Comparison of ENCODE assay signal across 1 cellular context in the genomic region with DNA sequence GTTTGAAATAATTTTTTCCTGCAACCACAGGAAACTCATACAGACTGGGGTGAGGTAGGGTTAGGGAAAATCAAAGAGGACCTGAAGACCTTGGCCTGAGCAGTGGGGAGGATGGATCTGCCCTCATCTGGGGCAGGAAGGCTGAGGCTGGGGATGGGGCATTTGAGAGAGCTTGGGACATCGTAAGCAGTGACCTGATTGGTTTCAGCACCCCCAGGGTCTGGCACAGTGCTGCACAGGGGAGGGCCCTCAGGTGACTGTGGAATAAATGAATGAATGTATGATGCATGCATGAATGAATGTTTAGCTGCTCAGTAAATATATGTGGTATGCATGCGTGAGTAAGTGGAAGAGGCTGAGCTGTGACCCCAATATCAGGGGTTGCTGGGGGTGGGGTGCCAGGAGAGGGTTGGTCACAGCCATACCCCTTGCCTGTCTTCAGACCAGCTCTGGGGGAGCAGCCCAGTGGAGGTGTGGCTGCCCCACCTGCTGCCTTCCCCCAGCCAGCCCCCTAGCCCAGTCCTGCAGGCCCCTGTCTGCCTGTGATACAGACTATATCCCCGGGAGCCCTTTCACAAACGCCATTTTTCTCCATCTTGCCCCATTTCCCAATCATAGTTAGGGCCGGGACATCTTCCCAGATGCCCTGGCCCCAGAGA.
TF ChIP-seq lines count a peak whose summit lies in the region.

No MANE protein-coding gene starts in this region.

TF ChIP-seq in HepG2, 621 proteins besides CTCF, POLR2A, EP300 and RAD21:
- TF ChIP-seq ZMYM3 (CRISPR knock-in tag; IDR thresholded peaks at IDR 0.05), result no peak
- TF ChIP-seq, protein P1, sequence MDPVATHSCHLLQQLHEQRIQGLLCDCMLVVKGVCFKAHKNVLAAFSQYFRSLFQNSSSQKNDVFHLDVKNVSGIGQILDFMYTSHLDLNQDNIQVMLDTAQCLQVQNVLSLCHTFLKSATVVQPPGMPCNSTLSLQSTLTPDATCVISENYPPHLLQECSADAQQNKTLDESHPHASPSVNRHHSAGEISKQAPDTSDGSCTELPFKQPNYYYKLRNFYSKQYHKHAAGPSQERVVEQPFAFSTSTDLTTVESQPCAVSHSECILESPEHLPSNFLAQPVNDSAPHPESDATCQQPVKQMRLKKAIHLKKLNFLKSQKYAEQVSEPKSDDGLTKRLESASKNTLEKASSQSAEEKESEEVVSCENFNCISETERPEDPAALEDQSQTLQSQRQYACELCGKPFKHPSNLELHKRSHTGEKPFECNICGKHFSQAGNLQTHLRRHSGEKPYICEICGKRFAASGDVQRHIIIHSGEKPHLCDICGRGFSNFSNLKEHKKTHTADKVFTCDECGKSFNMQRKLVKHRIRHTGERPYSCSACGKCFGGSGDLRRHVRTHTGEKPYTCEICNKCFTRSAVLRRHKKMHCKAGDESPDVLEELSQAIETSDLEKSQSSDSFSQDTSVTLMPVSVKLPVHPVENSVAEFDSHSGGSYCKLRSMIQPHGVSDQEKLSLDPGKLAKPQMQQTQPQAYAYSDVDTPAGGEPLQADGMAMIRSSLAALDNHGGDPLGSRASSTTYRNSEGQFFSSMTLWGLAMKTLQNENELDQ (CRISPR knock-in tag; IDR thresholded peaks at IDR 0.05; ENCODE audit: borderline replicate concordance), result no peak
- no peak for TF ChIP-seq SOX5 (CRISPR knock-in tag; IDR thresholded peaks at IDR 0.05; ENCODE audit: borderline replicate concordance)
- no peak for TF ChIP-seq DPF2 (CRISPR knock-in tag; IDR thresholded peaks at IDR 0.05; ENCODE audit: borderline replicate concordance, low read depth)
- TF ChIP-seq, protein P2, sequence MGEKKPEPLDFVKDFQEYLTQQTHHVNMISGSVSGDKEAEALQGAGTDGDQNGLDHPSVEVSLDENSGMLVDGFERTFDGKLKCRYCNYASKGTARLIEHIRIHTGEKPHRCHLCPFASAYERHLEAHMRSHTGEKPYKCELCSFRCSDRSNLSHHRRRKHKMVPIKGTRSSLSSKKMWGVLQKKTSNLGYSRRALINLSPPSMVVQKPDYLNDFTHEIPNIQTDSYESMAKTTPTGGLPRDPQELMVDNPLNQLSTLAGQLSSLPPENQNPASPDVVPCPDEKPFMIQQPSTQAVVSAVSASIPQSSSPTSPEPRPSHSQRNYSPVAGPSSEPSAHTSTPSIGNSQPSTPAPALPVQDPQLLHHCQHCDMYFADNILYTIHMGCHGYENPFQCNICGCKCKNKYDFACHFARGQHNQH (CRISPR knock-in tag; IDR thresholded peaks at IDR 0.05), result no peak
- TF ChIP-seq, protein P3, sequence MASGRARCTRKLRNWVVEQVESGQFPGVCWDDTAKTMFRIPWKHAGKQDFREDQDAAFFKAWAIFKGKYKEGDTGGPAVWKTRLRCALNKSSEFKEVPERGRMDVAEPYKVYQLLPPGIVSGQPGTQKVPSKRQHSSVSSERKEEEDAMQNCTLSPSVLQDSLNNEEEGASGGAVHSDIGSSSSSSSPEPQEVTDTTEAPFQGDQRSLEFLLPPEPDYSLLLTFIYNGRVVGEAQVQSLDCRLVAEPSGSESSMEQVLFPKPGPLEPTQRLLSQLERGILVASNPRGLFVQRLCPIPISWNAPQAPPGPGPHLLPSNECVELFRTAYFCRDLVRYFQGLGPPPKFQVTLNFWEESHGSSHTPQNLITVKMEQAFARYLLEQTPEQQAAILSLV (CRISPR knock-in tag; IDR thresholded peaks at IDR 0.05; ENCODE audit: borderline replicate concordance), result no peak
- TF ChIP-seq, protein P4, sequence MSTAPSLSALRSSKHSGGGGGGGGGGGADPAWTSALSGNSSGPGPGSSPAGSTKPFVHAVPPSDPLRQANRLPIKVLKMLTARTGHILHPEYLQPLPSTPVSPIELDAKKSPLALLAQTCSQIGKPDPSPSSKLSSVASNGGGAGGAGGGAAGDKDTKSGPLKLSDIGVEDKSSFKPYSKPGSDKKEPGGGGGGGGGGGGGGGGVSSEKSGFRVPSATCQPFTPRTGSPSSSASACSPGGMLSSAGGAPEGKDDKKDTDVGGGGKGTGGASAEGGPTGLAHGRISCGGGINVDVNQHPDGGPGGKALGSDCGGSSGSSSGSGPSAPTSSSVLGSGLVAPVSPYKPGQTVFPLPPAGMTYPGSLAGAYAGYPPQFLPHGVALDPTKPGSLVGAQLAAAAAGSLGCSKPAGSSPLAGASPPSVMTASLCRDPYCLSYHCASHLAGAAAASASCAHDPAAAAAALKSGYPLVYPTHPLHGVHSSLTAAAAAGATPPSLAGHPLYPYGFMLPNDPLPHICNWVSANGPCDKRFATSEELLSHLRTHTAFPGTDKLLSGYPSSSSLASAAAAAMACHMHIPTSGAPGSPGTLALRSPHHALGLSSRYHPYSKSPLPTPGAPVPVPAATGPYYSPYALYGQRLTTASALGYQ (CRISPR knock-in tag; IDR thresholded peaks at IDR 0.05), result no peak
- TF ChIP-seq, protein P5, sequence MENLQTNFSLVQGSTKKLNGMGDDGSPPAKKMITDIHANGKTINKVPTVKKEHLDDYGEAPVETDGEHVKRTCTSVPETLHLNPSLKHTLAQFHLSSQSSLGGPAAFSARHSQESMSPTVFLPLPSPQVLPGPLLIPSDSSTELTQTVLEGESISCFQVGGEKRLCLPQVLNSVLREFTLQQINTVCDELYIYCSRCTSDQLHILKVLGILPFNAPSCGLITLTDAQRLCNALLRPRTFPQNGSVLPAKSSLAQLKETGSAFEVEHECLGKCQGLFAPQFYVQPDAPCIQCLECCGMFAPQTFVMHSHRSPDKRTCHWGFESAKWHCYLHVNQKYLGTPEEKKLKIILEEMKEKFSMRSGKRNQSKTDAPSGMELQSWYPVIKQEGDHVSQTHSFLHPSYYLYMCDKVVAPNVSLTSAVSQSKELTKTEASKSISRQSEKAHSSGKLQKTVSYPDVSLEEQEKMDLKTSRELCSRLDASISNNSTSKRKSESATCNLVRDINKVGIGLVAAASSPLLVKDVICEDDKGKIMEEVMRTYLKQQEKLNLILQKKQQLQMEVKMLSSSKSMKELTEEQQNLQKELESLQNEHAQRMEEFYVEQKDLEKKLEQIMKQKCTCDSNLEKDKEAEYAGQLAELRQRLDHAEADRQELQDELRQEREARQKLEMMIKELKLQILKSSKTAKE (CRISPR knock-in tag; IDR thresholded peaks at IDR 0.05; ENCODE audit: borderline replicate concordance), result no peak
- TF ChIP-seq, protein P6, sequence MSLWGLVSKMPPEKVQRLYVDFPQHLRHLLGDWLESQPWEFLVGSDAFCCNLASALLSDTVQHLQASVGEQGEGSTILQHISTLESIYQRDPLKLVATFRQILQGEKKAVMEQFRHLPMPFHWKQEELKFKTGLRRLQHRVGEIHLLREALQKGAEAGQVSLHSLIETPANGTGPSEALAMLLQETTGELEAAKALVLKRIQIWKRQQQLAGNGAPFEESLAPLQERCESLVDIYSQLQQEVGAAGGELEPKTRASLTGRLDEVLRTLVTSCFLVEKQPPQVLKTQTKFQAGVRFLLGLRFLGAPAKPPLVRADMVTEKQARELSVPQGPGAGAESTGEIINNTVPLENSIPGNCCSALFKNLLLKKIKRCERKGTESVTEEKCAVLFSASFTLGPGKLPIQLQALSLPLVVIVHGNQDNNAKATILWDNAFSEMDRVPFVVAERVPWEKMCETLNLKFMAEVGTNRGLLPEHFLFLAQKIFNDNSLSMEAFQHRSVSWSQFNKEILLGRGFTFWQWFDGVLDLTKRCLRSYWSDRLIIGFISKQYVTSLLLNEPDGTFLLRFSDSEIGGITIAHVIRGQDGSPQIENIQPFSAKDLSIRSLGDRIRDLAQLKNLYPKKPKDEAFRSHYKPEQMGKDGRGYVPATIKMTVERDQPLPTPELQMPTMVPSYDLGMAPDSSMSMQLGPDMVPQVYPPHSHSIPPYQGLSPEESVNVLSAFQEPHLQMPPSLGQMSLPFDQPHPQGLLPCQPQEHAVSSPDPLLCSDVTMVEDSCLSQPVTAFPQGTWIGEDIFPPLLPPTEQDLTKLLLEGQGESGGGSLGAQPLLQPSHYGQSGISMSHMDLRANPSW (CRISPR knock-in tag; IDR thresholded peaks at IDR 0.05; ENCODE audit: borderline replicate concordance), result no peak
- no peak for TF ChIP-seq HOXA5 (CRISPR knock-in tag; IDR thresholded peaks at IDR 0.05)
- TF ChIP-seq, protein P7, sequence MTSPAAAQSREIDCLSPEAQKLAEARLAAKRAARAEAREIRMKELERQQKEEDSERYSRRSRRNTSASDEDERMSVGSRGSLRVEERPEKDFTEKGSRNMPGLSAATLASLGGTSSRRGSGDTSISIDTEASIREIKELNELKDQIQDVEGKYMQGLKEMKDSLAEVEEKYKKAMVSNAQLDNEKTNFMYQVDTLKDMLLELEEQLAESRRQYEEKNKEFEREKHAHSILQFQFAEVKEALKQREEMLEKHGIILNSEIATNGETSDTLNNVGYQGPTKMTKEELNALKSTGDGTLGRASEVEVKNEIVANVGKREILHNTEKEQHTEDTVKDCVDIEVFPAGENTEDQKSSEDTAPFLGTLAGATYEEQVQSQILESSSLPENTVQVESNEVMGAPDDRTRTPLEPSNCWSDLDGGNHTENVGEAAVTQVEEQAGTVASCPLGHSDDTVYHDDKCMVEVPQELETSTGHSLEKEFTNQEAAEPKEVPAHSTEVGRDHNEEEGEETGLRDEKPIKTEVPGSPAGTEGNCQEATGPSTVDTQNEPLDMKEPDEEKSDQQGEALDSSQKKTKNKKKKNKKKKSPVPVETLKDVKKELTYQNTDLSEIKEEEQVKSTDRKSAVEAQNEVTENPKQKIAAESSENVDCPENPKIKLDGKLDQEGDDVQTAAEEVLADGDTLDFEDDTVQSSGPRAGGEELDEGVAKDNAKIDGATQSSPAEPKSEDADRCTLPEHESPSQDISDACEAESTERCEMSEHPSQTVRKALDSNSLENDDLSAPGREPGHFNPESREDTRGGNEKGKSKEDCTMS (CRISPR knock-in tag; conservative IDR thresholded peaks at IDR 0.05), result no peak
